Comparison of ENCODE assay signal across 1 cellular context in genomic region chr10:98074315-98074911, GRCh38.
TF ChIP-seq lines count a peak whose summit lies in the region.

No MANE protein-coding gene starts in this region.

TF ChIP-seq in IMR-90, 13 proteins besides CTCF, POLR2A, EP300 and RAD21 (continued from another document):
- TF ChIP-seq, protein P1, sequence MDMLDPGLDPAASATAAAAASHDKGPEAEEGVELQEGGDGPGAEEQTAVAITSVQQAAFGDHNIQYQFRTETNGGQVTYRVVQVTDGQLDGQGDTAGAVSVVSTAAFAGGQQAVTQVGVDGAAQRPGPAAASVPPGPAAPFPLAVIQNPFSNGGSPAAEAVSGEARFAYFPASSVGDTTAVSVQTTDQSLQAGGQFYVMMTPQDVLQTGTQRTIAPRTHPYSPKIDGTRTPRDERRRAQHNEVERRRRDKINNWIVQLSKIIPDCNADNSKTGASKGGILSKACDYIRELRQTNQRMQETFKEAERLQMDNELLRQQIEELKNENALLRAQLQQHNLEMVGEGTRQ (IDR thresholded peaks at IDR 0.05; ENCODE audit: low read depth, low read length): no peak
- no peak for TF ChIP-seq FOS (IDR thresholded peaks at IDR 0.05; ENCODE audit: low read depth, low read length)
- no peak for TF ChIP-seq MAFK (IDR thresholded peaks at IDR 0.05; ENCODE audit: low read depth, low read length)
